ENCODE assay signal across 25 cellular contexts in genomic region chr1:165345502-165345901, GRCh38. TPM values are rescaled to one million over a fixed set of nuclear protein-coding genes. Genes with fewer than 3 reads are reported as not detected.
DNase-seq lines count a peak whose midpoint lies in the region; ATAC-seq, FAIRE-seq and TF ChIP-seq lines count a peak whose summit lies in the region.
"Had no signal": no experiment of that assay in that cellular context is flagged by ENCODE, and none has a peak within 500 bp of the region (broad histone marks: within the 10 kb centered on the region; RNA-seq: fewer than 3 reads in every experiment).

No MANE protein-coding gene starts in this region.

- no peak overlapping the region for H3K4me3 ChIP-seq in K562
- no peak overlapping the region for H3K4me3 ChIP-seq in esophagus muscularis mucosa
- H3K4me3 ChIP-seq: BLaER1 treated with 17β-estradiol and CSF1 and Interleukin-3, amounts not matched to agents 10 nM and 100 nM; GM23248 had no signal

- no TSS peak for BruUV-seq in K562 (replicated peaks; lab: Mats Ljungman, UMichigan)

- H3K4me1 ChIP-seq in K562 (replicated peaks in 1 of 2; ENCODE audit: control insufficient read depth in 2 of 2, insufficient read depth in 2 of 2, low read length in 2 of 2) (no peaks in the 10 kb centered on the region), esophagus muscularis mucosa (no peaks in the 10 kb centered on the region)
- H3K4me1 ChIP-seq: BE2C; BLaER1 treated with 17β-estradiol and CSF1 and Interleukin-3, amounts not matched to agents 10 nM and 100 nM had no signal

- POLR2A ChIA-PET in K562 (lab: Yijun Ruan, JAX): interaction anchor here (1.6 kb wide), 1 partner anchor 14 kb away, joined by 5 read pairs; no protein-coding TSS in a partner anchor

- H3K9me1 ChIP-seq in K562 (ENCODE audit: control insufficient read depth, insufficient read depth, low read length): no peaks in the 10 kb centered on the region

- no peaks in the 10 kb centered on the region for H3K79me2 ChIP-seq in K562 (ENCODE audit: control insufficient read depth, insufficient read depth, low read length)

- H3K4me2 ChIP-seq in K562 (ENCODE audit: insufficient read depth, low read length): no peak overlapping the region
- H3K4me2 ChIP-seq: BLaER1 treated with 17β-estradiol and CSF1 and Interleukin-3, amounts not matched to agents 10 nM and 100 nM had no signal

- H2AFZ ChIP-seq in K562 (ENCODE audit: low read depth, low read length): no peak overlapping the region
- H2AFZ ChIP-seq: GM23248 had no signal

- H3K9me3 Mint-ChIP-seq in nephron progenitor cell: no peaks in the 10 kb centered on the region
- H3K9me3 Mint-ChIP-seq: CD4-positive, alpha-beta T cell; H9 had no signal

- TF ChIP-seq EP300 in K562 (IDR thresholded peaks at IDR 0.05; ENCODE audit: low read length): no peak
- TF ChIP-seq EP300 in esophagus muscularis mucosa (IDR thresholded peaks at IDR 0.05): no peak

- TF ChIP-seq POLR2A in K562 (conservative IDR thresholded peaks at IDR 0.05) (no peak), esophagus muscularis mucosa (IDR thresholded peaks at IDR 0.05; ENCODE audit: low read depth) (no peak)

- no peak overlapping the region for H3K4me3 Mint-ChIP-seq in nephron progenitor cell
- H3K4me3 Mint-ChIP-seq: CD14-positive monocyte; CD4-positive, alpha-beta T cell; CD8-positive, alpha-beta memory T cell; H9 had no signal

- DNase-seq in DMS79 (lab: John Stamatoyannopoulos, UW) (peak; percentile 34), DMS79 treated with DMSO at 0.1 percent for 48 hours (lab: John Stamatoyannopoulos, UW) (no peak), K562 (ENCODE audit: extremely low read depth in 1 of 4, low spot score in 3 of 4) (no peak), esophagus muscularis mucosa (ENCODE audit: extremely low spot score) (peak; percentile 74), urothelium cell line (ENCODE audit: low spot score) (no peak), NCI-H1436 treated with DMSO at 0.1 percent for 48 hours (lab: John Stamatoyannopoulos, UW) (no peak), nephron progenitor cell (no peak)
- DNase-seq: BE2C; CD4-positive, alpha-beta T cell; CD8-positive, alpha-beta memory T cell; DMS 273 treated with DMSO at 0.1 percent for 48 hours; DND-41; GM23248; H9 had no signal

- H3K27ac ChIP-seq in K562 (ENCODE audit: extremely low read depth, low read depth, low read length) (no peak overlapping the region), esophagus muscularis mucosa (replicated peaks in 1 of 4) (no peak overlapping the region)
- H3K27ac ChIP-seq: 22Rv1; BLaER1 treated with 17β-estradiol and CSF1 and Interleukin-3, amounts not matched to agents 10 nM and 100 nM; GM23248 had no signal

- CTCF ChIA-PET in K562 (lab: Yijun Ruan, JAX; ENCODE audit: low intra/inter-chr PET ratio): no interaction called here

- no peaks in the 10 kb centered on the region for H3K36me3 ChIP-seq in K562 (ENCODE audit: control insufficient read depth, insufficient read depth, low read length)
- H3K36me3 ChIP-seq in esophagus muscularis mucosa: no peaks in the 10 kb centered on the region
- H3K36me3 ChIP-seq: BE2C; BLaER1 treated with 17β-estradiol and CSF1 and Interleukin-3, amounts not matched to agents 10 nM and 100 nM had no signal

- peaks cover 25% of the 10 kb centered on the region for H3K4me1 Mint-ChIP-seq in nephron progenitor cell
- H3K4me1 Mint-ChIP-seq: CD14-positive monocyte; CD8-positive, alpha-beta memory T cell had no signal

- H3K27me3 ChIP-seq in K562 (ENCODE audit: control insufficient read depth in 2 of 2, insufficient read depth in 2 of 2, low read length in 2 of 2) (peaks cover 4 to 7% of the 10 kb centered on the region in 2 experiments; a peak in 2 of 5 replicates), esophagus muscularis mucosa (peaks cover 0 to 87% (median 22%) of the 10 kb centered on the region in 4 donors)

- H4K20me1 ChIP-seq in K562 (replicated peaks; ENCODE audit: control insufficient read depth, insufficient read depth, low read length): no peaks in the 10 kb centered on the region
- H4K20me1 ChIP-seq: BLaER1 treated with 17β-estradiol and CSF1 and Interleukin-3, amounts not matched to agents 10 nM and 100 nM had no signal

- H3K27me3 Mint-ChIP-seq in nephron progenitor cell (ENCODE audit: low read depth, poor library complexity): peaks cover 36% of the 10 kb centered on the region

- TF ChIP-seq CTCF in K562 (IDR thresholded peaks at IDR 0.05 in 2 of 3, conservative IDR thresholded peaks at IDR 0.05 in 1 of 3; ENCODE audit: insufficient read depth in 2 of 3, low read depth in 1 of 3, low read length in 3 of 3) (no peak), esophagus muscularis mucosa (IDR thresholded peaks at IDR 0.05) (no peak), nephron progenitor cell (IDR thresholded peaks at IDR 0.05) (no peak)

- in situ Hi-C loops in K562 (cut with MboI): no loop called here

- H3K36me3 Mint-ChIP-seq in nephron progenitor cell (ENCODE audit: low read depth): no peaks in the 10 kb centered on the region
- H3K36me3 Mint-ChIP-seq: CD14-positive monocyte; CD8-positive, alpha-beta memory T cell had no signal

- ATAC-seq in K562 (no peak), HG03039 (IDR thresholded peaks at IDR 0.05; ENCODE audit: unreplicated experiment) (no peak)
- ATAC-seq: HCT116 had no signal

- no peaks in the 10 kb centered on the region for H3K9me3 ChIP-seq in K562 (replicated peaks; ENCODE audit: control insufficient read depth, insufficient read depth, low read depth, low read length)
- H3K9me3 ChIP-seq in esophagus muscularis mucosa: no peaks in the 10 kb centered on the region
- H3K9me3 ChIP-seq: BE2C; BLaER1 treated with 17β-estradiol and CSF1 and Interleukin-3, amounts not matched to agents 10 nM and 100 nM had no signal

- FAIRE-seq in K562 (lab: Jason Lieb, UNC) (no peak), urothelium cell line (lab: Jason Lieb, UNC) (peak; percentile 9)
- FAIRE-seq: A204.1, D721Med, G401.6, GM12892 had no signal

- H3K9ac ChIP-seq in K562 (ENCODE audit: insufficient read depth in 1 of 2, low read depth in 2 of 2, low read length in 2 of 2): no peak overlapping the region
- H3K9ac ChIP-seq: BLaER1 treated with 17β-estradiol and CSF1 and Interleukin-3, amounts not matched to agents 10 nM and 100 nM; GM23248 had no signal

- WGBS in K562 (ENCODE audit: insufficient coverage, low coverage, missing lambda C conversion rate): 1% methylated on average over 7 of the region's 7 CpGs
- 63% methylated on average over 7 of the region's 7 CpGs for WGBS in esophagus muscularis mucosa

- intact Hi-C loops in K562 (cut with micrococcal nuclease) (no loop called here), esophagus muscularis mucosa (cut with DNase I) (no loop called here)

- H3K27ac Mint-ChIP-seq in nephron progenitor cell: no peak overlapping the region
- H3K27ac Mint-ChIP-seq: CD14-positive monocyte; CD4-positive, alpha-beta T cell; CD8-positive, alpha-beta memory T cell had no signal

- no peak for TF ChIP-seq RAD21 in K562 (CRISPR knock-in tag; conservative IDR thresholded peaks at IDR 0.05 in 1 of 2, IDR thresholded peaks at IDR 0.05 in 1 of 2)

TF ChIP-seq in K562, 482 proteins besides CTCF, POLR2A, EP300 and RAD21 (continues in another document):
- TF ChIP-seq, protein P1, sequence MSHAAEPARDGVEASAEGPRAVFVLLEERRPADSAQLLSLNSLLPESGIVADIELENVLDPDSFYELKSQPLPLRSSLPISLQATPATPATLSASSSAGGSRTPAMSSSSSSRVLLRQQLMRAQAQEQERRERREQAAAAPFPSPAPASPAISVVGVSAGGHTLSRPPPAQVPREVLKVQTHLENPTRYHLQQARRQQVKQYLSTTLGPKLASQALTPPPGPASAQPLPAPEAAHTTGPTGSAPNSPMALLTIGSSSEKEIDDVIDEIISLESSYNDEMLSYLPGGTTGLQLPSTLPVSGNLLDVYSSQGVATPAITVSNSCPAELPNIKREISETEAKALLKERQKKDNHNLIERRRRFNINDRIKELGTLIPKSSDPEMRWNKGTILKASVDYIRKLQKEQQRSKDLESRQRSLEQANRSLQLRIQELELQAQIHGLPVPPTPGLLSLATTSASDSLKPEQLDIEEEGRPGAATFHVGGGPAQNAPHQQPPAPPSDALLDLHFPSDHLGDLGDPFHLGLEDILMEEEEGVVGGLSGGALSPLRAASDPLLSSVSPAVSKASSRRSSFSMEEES (CRISPR knock-in tag; IDR thresholded peaks at IDR 0.05): peak; percentile 32; the same call in 1 of the 2 replicates

RNA-seq across cellular contexts. Expression of gene LMX1A, which starts 11.0 kb away (rescaled TPM):
- not detected in 2 replicates for total RNA-seq in K562 (2011; cell fraction: chromatin; rRNA removed; ENCODE audit: low replicate concordance)
- total RNA-seq in K562 (2011; cell fraction: nucleolus; rRNA removed): not detected in 2 replicates
- total RNA-seq in K562 (2011; cell fraction: nucleoplasm; rRNA removed): not detected in 2 replicates
- total RNA-seq in K562 (2014; rRNA removed) (not detected in 2 replicates), K562 (2014; rRNA removed; fragmentation: Illumina TruSeq; extraction: Trizol) (not detected in 2 replicates), K562 (2015; rRNA removed; fragmentation: Illumina TruSeq; extraction: Trizol) (not detected in 2 replicates), K562 (2021) (not detected in 2 replicates), esophagus muscularis mucosa (under 1 TPM in 3 of 4 donors, not detected in 1; 0.32 to 0.98 (median 0.33) TPM)
- polyA plus RNA-seq in K562 (2011; rRNA removed) (not detected in 2 replicates), K562 (2014; fragmentation: Illumina TruSeq; extraction: Trizol) (not detected in 2 replicates), K562 (2014; fragmentation: Nextera tagmentation; extraction: Ambion mirVana) (not detected), K562 (2014; rRNA removed) (not detected in 2 replicates)
- not detected in 2 replicates for polyA plus RNA-seq in K562 (2011; cell fraction: cytosol; rRNA removed)
- polyA plus RNA-seq in K562 (2011; cell fraction: nucleus; rRNA removed): not detected in 2 replicates
- polyA plus RNA-seq in K562 (2012): not detected in 2 replicates
- not detected in 2 replicates for polyA minus RNA-seq in K562 (2011; rRNA and poly(A)+ RNA removed)
- polyA minus RNA-seq in K562 (2011; cell fraction: cytosol; rRNA and poly(A)+ RNA removed): not detected in 2 replicates
- not detected in 2 replicates for polyA minus RNA-seq in K562 (2011; cell fraction: nucleus; rRNA and poly(A)+ RNA removed)
- total RNA-seq: CD4-positive, alpha-beta T cell; CD8-positive, alpha-beta memory T cell; GM23248; H4; H9 had no signal
- polyA plus RNA-seq: AG04450; CD14-positive monocyte; CD8-positive, alpha-beta memory T cell; GM23248 had no signal

Comparison
In these comparisons a context has a peak if more than half of its experiments do, and no peak if none do; other contexts are left out.
1. DNase-seq: peak in DMS79 (single experiment) and esophagus muscularis mucosa (single experiment); none in DMS79 treated with DMSO at 0.1 percent for 48 hours (single experiment), K562 (0 of 4), urothelium cell line (single experiment), NCI-H1436 treated with DMSO at 0.1 percent for 48 hours (single experiment) and nephron progenitor cell (single experiment).